In genomic region chr20:47620808-47621805, GRCh38 we compare ENCODE assay signal across 8 cellular contexts.
DNase-seq lines count a peak whose midpoint lies in the region; ATAC-seq, FAIRE-seq and TF ChIP-seq lines count a peak whose summit lies in the region.

No MANE protein-coding gene starts in this region.

- intact Hi-C loops in Caco-2 (cut with micrococcal nuclease; ENCODE audit: unreplicated experiment) = loop anchor here (1.0 to 5.0 kb wide), 6 partner anchors 119 to 868 kb away; partner anchors contain the start of gene NCOA3

- DNase-seq in Caco-2 = peak in 1 of 2 experiments; percentile 69
- DNase-seq in HCEC 1CT = peak; percentile 72
- DNase-seq in NCI-H774 (lab: John Stamatoyannopoulos, UW) = peak; percentile 21
- peak; percentile 42 for DNase-seq in brain microvascular endothelial cell
- DNase-seq in kidney tubule cell (ENCODE audit: low spot score) = peak; percentile 63
- DNase-seq in urothelium cell line (ENCODE audit: low spot score) = peak; percentile 48

- TF ChIP-seq CTCF in Caco-2 (IDR thresholded peaks at IDR 0.05; ENCODE audit: insufficient read depth in 1 of 2, low read depth in 1 of 2, low read length in 1 of 2, severe bottlenecking in 1 of 2, unreplicated experiment in 1 of 2) = peak; percentile 95 to 97
- TF ChIP-seq CTCF in brain microvascular endothelial cell (IDR thresholded peaks at IDR 0.05; ENCODE audit: low read depth, low read length, missing control alignments) = peak; percentile 65

- H3K4me1 ChIP-seq in Caco-2 = 0 out of 2 replicates have a peak, but pooled peaks cover 6% of the 10 kb centered on the region

- ATAC-seq in HG03139 (IDR thresholded peaks at IDR 0.05; ENCODE audit: unreplicated experiment) = no peak
- ATAC-seq in GM21717 (IDR thresholded peaks at IDR 0.05; ENCODE audit: unreplicated experiment) = no peak

- no peak overlapping the region for H3K4me3 Mint-ChIP-seq in Caco-2 (ENCODE audit: unreplicated experiment)

- no peak for FAIRE-seq in urothelium cell line (lab: Jason Lieb, UNC)

- H3K9me3 Mint-ChIP-seq in Caco-2 (ENCODE audit: unreplicated experiment) = no peaks in the 10 kb centered on the region

- POLR2A ChIA-PET in Caco-2 (lab: Charles Lee) = interaction anchor here (0.6 kb wide), 3 partner anchors 120 to 182 kb away, joined by 3 to 5 read pairs (median 3); partner anchors contain the start of gene NCOA3

- no peaks in the 10 kb centered on the region for H3K36me3 ChIP-seq in Caco-2 (ENCODE audit: control insufficient read depth, insufficient read depth, low read length)
- peaks cover 19% of the 10 kb centered on the region for H3K36me3 ChIP-seq in brain microvascular endothelial cell (replicated peaks)

- CTCF ChIA-PET in Caco-2 (lab: Charles Lee) = interaction anchor here (0.6 to 1.9 kb wide), 14 partner anchors 86 to 420 kb away, joined by 3 to 31 read pairs (median 5); partner anchors contain the start of genes NCOA3 and ZMYND8

- H3K4me1 Mint-ChIP-seq in Caco-2 (ENCODE audit: low read depth, unreplicated experiment) = peaks cover 16% of the 10 kb centered on the region

- in situ Hi-C loops in brain microvascular endothelial cell (cut with HindIII; ENCODE audit: low pct_ligation_motif_present, low sequenced_read_pairs) = loop anchor here (25.0 kb wide), 1 partner anchor 384 kb away; no protein-coding TSS in a partner anchor

- no peaks in the 10 kb centered on the region for H3K9me3 ChIP-seq in Caco-2

- no TSS peak for BruUV-seq in Caco-2 (replicated peaks; lab: Mats Ljungman, UMichigan)

- H3K27me3 Mint-ChIP-seq in Caco-2 (ENCODE audit: insufficient read depth, unreplicated experiment) = no peaks in the 10 kb centered on the region

- H3K27ac Mint-ChIP-seq in Caco-2 (ENCODE audit: unreplicated experiment) = peak overlapping the region; percentile 4

- peaks cover 56% of the 10 kb centered on the region for H3K36me3 Mint-ChIP-seq in Caco-2 (ENCODE audit: insufficient read depth, unreplicated experiment)

- no peak overlapping the region for H3K27ac ChIP-seq in brain microvascular endothelial cell

- no peaks in the 10 kb centered on the region for H3K27me3 ChIP-seq in Caco-2 (replicated peaks; ENCODE audit: control insufficient read depth, insufficient read depth, low read length)
- no peaks in the 10 kb centered on the region for H3K27me3 ChIP-seq in brain microvascular endothelial cell (replicated peaks)

- H3K4me3 ChIP-seq in Caco-2 (ENCODE audit: low read depth, low read length) (no peak overlapping the region), brain microvascular endothelial cell (ENCODE audit: low read depth, low read length) (no peak overlapping the region)
